Comparison of ENCODE assay signal across 11 cellular contexts in the genomic region with DNA sequence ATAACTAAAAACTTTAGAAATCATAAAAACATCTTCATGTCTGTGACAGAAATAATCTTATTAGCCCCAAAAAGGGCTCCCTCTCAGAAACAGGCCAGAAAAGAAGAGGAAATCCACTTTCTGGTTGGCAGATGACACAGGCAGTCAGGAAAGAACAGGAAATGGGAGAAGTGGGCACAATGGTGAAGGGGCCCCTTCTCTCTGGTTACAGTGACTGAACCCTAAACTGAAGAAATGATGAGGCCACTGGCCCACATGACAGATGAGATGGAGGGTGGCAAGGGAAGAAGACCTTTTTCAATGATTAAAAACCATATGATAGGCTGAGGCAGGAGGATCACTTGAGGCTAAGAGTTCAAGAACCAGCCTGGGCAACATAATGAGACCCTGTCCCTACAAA.
"Had no signal": no experiment of that assay in that cellular context is flagged by ENCODE, and none has a peak within 500 bp of the region (broad histone marks: within the 10 kb centered on the region; RNA-seq: fewer than 3 reads in every experiment).

No MANE protein-coding gene starts in this region.

- H3K27ac Mint-ChIP-seq: activated naive CD4-positive, alpha-beta T cell treated with anti-CD3 and anti-CD28 coated beads, Interleukin-2, amount 50 U/mL, for 24 hours; activated T-helper 17 cell treated with anti-CD3 and anti-CD28 coated beads, Interleukin-2, amount 50 U/mL, for 72 hours; T-helper 1 cell treated with Interleukin-12 subunit alpha and Interleukin-12 subunit beta and Interleukin-4 antibody, amounts not matched to agents 30 μg/mL and 1 μg/mL, for 36 hours had no signal

- ATAC-seq: activated T-helper 17 cell treated with anti-CD3 and anti-CD28 coated beads, Interleukin-2, amount 50 U/mL, for 72 hours; pancreas had no signal

- H3K9me3 Mint-ChIP-seq: activated naive CD4-positive, alpha-beta T cell treated with anti-CD3 and anti-CD28 coated beads, Interleukin-2, amount 50 U/mL, for 24 hours; activated T-helper 17 cell treated with anti-CD3 and anti-CD28 coated beads, Interleukin-2, amount 50 U/mL, for 72 hours; neural crest cell; T-helper 1 cell treated with Interleukin-12 subunit alpha and Interleukin-12 subunit beta and Interleukin-4 antibody, amounts not matched to agents 30 μg/mL and 1 μg/mL, for 36 hours had no signal

- H3K27me3 ChIP-seq: dorsolateral prefrontal cortex, pancreas, thyroid gland had no signal

- H3K36me3 ChIP-seq: pancreas had no signal

- H3K4me3 ChIP-seq: dorsolateral prefrontal cortex, pancreas, SK-N-MC, thyroid gland had no signal

- H3K27ac ChIP-seq: dorsolateral prefrontal cortex, pancreas, SK-N-MC, thyroid gland had no signal

- H3K9me3 ChIP-seq: pancreas, thyroid gland had no signal

- DNase-seq: activated CD4-positive, CD25-positive, alpha-beta regulatory T cell; dorsolateral prefrontal cortex; hippocampal formation; pancreas; stimulated activated CD4-positive, alpha-beta T cell treated with anti-CD3 and anti-CD28 coated beads, Interleukin-2, amount 100 ng/mL, for 48 hours; thyroid gland had no signal

- H3K4me1 ChIP-seq: pancreas, thyroid gland had no signal

- H3K4me3 Mint-ChIP-seq: activated naive CD4-positive, alpha-beta T cell treated with anti-CD3 and anti-CD28 coated beads, Interleukin-2, amount 50 U/mL, for 24 hours; activated T-helper 17 cell treated with anti-CD3 and anti-CD28 coated beads, Interleukin-2, amount 50 U/mL, for 72 hours; neural crest cell; T-helper 1 cell treated with Interleukin-12 subunit alpha and Interleukin-12 subunit beta and Interleukin-4 antibody, amounts not matched to agents 30 μg/mL and 1 μg/mL, for 36 hours had no signal

- H3K27me3 Mint-ChIP-seq: activated naive CD4-positive, alpha-beta T cell treated with anti-CD3 and anti-CD28 coated beads, Interleukin-2, amount 50 U/mL, for 24 hours; activated T-helper 17 cell treated with anti-CD3 and anti-CD28 coated beads, Interleukin-2, amount 50 U/mL, for 72 hours had no signal

- H3K4me1 Mint-ChIP-seq: activated T-helper 17 cell treated with anti-CD3 and anti-CD28 coated beads, Interleukin-2, amount 50 U/mL, for 72 hours had no signal
